In the genomic region with DNA sequence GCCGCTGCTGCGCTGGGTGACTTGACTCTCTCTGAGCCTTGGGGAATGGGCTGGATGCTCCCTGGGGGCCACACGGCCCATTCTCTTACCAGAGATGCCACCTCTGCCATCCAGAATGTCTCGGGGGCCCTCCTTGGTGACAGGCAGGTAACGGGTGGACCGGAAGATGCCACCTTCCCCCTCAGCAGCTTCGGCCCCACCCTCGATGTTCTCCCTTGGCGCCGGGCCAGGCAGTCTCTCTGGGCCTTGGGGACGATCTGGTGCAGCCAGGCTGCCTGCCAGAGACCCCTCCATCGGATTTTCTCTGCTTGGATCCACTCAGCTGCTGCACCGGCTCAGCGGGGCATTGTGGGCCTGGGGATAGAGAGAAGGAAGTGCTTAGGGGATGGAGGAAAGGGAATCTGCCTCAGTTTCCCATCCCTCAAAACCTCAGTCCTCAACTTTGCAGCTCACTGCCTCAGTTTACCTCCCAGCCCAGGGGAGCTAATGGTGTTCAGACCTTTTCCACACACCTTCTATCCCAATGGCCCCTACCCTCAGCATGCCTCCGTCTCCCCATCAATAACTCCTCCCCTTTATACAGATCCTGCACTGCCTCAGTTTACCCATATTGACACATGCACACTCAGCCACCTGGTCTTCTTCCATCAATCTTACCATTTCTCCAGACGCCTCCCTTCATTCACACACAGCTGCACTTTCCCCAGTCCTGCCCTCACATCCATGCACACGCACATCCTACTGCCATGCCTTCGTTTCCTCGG, we compare ENCODE assay signal across 11 cellular contexts. TPM values are rescaled to one million over a fixed set of nuclear protein-coding genes. Genes with fewer than 3 reads are reported as not detected.
A peak's percentile ranks its signal among the peaks of the same experiment; 100 is the strongest.
DNase-seq lines count a peak whose midpoint lies in the region; ATAC-seq and TF ChIP-seq lines count a peak whose summit lies in the region.
"Had no signal": no experiment of that assay in that cellular context is flagged by ENCODE, and none has a peak within 500 bp of the region (broad histone marks: within the 10 kb centered on the region; RNA-seq: fewer than 3 reads in every experiment).

No MANE protein-coding gene starts in this region.

- no peak for TF ChIP-seq CTCF in PC-9 (conservative IDR thresholded peaks at IDR 0.05)
- no peak for TF ChIP-seq CTCF in esophagus muscularis mucosa (IDR thresholded peaks at IDR 0.05)
- no peak for TF ChIP-seq CTCF in parathyroid adenoma (IDR thresholded peaks at IDR 0.05)

- H3K27ac Mint-ChIP-seq in activated CD4-positive, alpha-beta T cell treated with anti-CD3 and anti-CD28 coated beads for 36 hours, result peak overlapping the region; percentile 21

- H3K9ac ChIP-seq in parathyroid adenoma, result no peak overlapping the region

- intact Hi-C loops in activated CD4-positive, alpha-beta T cell treated with anti-CD3 and anti-CD28 coated beads for 36 hours (cut with DNase I, micrococcal nuclease), result no loop called here
- intact Hi-C loops in PC-9 (cut with micrococcal nuclease; ENCODE audit: unreplicated experiment), result no loop called here
- intact Hi-C loops in esophagus muscularis mucosa (cut with DNase I), result no loop called here

- no peak for ATAC-seq in activated CD4-positive, alpha-beta T cell treated with anti-CD3 and anti-CD28 coated beads for 36 hours
- ATAC-seq: stimulated activated naive CD8-positive, alpha-beta T cell treated with anti-CD3 and anti-CD28 coated beads, Interleukin-15, Interleukin-2, amounts not matched to agents 100 U/mL and 50 U/mL, for 24 hours had no signal

- H3K4me3 Mint-ChIP-seq in activated CD4-positive, alpha-beta T cell treated with anti-CD3 and anti-CD28 coated beads for 36 hours, result peak overlapping the region; percentile 55

- H3K4me1 ChIP-seq in PC-9 (replicated peaks; ENCODE audit: insufficient read depth) (peaks cover 10% of the 10 kb centered on the region; the same call in 1 of the 2 replicates), esophagus muscularis mucosa (peaks cover 23 to 45% (median 38%) of the 10 kb centered on the region in 4 donors), parathyroid adenoma (peaks cover 4% of the 10 kb centered on the region)

- no peak for DNase-seq in activated CD4-positive, alpha-beta T cell treated with anti-CD3 and anti-CD28 coated beads for 36 hours
- DNase-seq in activated CD4-positive, alpha-beta T cell treated with anti-CD3 and anti-CD28 coated beads, Interleukin-2, amount 50 U/mL, for 1 hour, result no peak
- DNase-seq in PC-9, result no peak
- DNase-seq in esophagus muscularis mucosa (ENCODE audit: extremely low spot score), result no peak
- DNase-seq in NCI-H1092 (lab: John Stamatoyannopoulos, UW), result no peak
- no peak for DNase-seq in NCI-H2029 (lab: John Stamatoyannopoulos, UW)
- DNase-seq in activated CD4-positive, alpha-beta T cell treated with anti-CD3 and anti-CD28 coated beads for 1 hour, result no peak
- DNase-seq: kidney glomerular epithelial cell; stimulated activated naive CD8-positive, alpha-beta T cell treated with anti-CD3 and anti-CD28 coated beads, Interleukin-15, Interleukin-2, amounts not matched to agents 100 U/mL and 50 U/mL, for 24 hours had no signal

- no peaks in the 10 kb centered on the region for H3K9me3 Mint-ChIP-seq in activated CD4-positive, alpha-beta T cell treated with anti-CD3 and anti-CD28 coated beads for 36 hours (ENCODE audit: low read depth)

- H3F3A ChIP-seq in PC-9 (ENCODE audit: insufficient read depth, low read depth), result peaks cover 42% of the 10 kb centered on the region

- H3K36me3 Mint-ChIP-seq in activated CD4-positive, alpha-beta T cell treated with anti-CD3 and anti-CD28 coated beads for 36 hours (ENCODE audit: low read depth), result peaks cover 21% of the 10 kb centered on the region

- H3K9me2 ChIP-seq in PC-9 (ENCODE audit: insufficient read depth), result no peaks in the 10 kb centered on the region

- no peak for TF ChIP-seq EP300 in esophagus muscularis mucosa (IDR thresholded peaks at IDR 0.05)

- no peaks in the 10 kb centered on the region for H4K20me1 ChIP-seq in PC-9 (ENCODE audit: insufficient read depth)

- no peaks in the 10 kb centered on the region for H3K27me3 Mint-ChIP-seq in activated CD4-positive, alpha-beta T cell treated with anti-CD3 and anti-CD28 coated beads for 36 hours

- CTCF ChIA-PET in activated CD4-positive, alpha-beta T cell treated with anti-CD3 and anti-CD28 coated beads for 36 hours (lab: Charles Lee), result no interaction called here
- CTCF ChIA-PET in PC-9 (lab: Charles Lee), result no interaction called here

- H3K27ac ChIP-seq in PC-9, result no peak overlapping the region
- peak overlapping the region; percentile 78 to 88 (median 88) for H3K27ac ChIP-seq in esophagus muscularis mucosa (replicated peaks in 1 of 4)
- H3K27ac ChIP-seq in parathyroid adenoma, result no peak overlapping the region

- TF ChIP-seq POLR2A in esophagus muscularis mucosa (IDR thresholded peaks at IDR 0.05; ENCODE audit: low read depth), result no peak

- H3K27me3 ChIP-seq in PC-9 (ENCODE audit: insufficient read depth, low read depth) (no peaks in the 10 kb centered on the region), esophagus muscularis mucosa (no peaks in the 10 kb centered on the region), parathyroid adenoma (ENCODE audit: control insufficient read depth, insufficient read depth, low read length) (no peaks in the 10 kb centered on the region)

- no peak overlapping the region for H2AFZ ChIP-seq in PC-9
- H2AFZ ChIP-seq in parathyroid adenoma, result no peak overlapping the region

- H3K4me1 Mint-ChIP-seq in activated CD4-positive, alpha-beta T cell treated with anti-CD3 and anti-CD28 coated beads for 36 hours, result peaks cover 17% of the 10 kb centered on the region

- no peaks in the 10 kb centered on the region for H3K36me3 ChIP-seq in PC-9 (ENCODE audit: low read depth)
- H3K36me3 ChIP-seq in esophagus muscularis mucosa, result peaks cover 0 to 36% (median 16%) of the 10 kb centered on the region in 4 donors
- H3K36me3 ChIP-seq in parathyroid adenoma (ENCODE audit: control insufficient read depth, insufficient read depth, low read length), result no peaks in the 10 kb centered on the region

- POLR2A ChIA-PET in activated CD4-positive, alpha-beta T cell treated with anti-CD3 and anti-CD28 coated beads for 36 hours (lab: Charles Lee), result interaction anchor here (1.1 kb wide), 1 partner anchor 69 kb away, joined by 3 read pairs; a partner anchor contains a TSS
- POLR2A ChIA-PET in PC-9 (lab: Charles Lee; ENCODE audit: unreplicated experiment), result no interaction called here

- H3K9me3 ChIP-seq in PC-9 (ENCODE audit: insufficient read depth, low read depth) (no peaks in the 10 kb centered on the region), esophagus muscularis mucosa (no peaks in the 10 kb centered on the region), parathyroid adenoma (ENCODE audit: control insufficient read depth, low read length) (no peaks in the 10 kb centered on the region)

- H3K79me2 ChIP-seq in PC-9 (ENCODE audit: low read depth) (no peaks in the 10 kb centered on the region), parathyroid adenoma (no peaks in the 10 kb centered on the region)

- H3K4me3 ChIP-seq in PC-9, result no peak overlapping the region
- peak overlapping the region in 2 of 4 donors; percentile 72 to 85 for H3K4me3 ChIP-seq in esophagus muscularis mucosa
- no peak overlapping the region for H3K4me3 ChIP-seq in parathyroid adenoma (ENCODE audit: low read depth, low read length)

- H3K4me2 ChIP-seq in PC-9 (peak overlapping the region; percentile 91), parathyroid adenoma (ENCODE audit: low read length) (peak overlapping the region; percentile 81)

- WGBS in esophagus muscularis mucosa, result 62% methylated on average over 17 of the region's 19 CpGs

- BruUV-seq in PC-9 (replicated peaks; lab: Mats Ljungman, UMichigan), result no TSS peak

RNA-seq across cellular contexts. Expression of a gene that starts 1.6 kb away (rescaled TPM):
- total RNA-seq in activated CD4-positive, alpha-beta T cell treated with anti-CD3 and anti-CD28 coated beads for 36 hours, result 10 to 100 TPM; 21.2 to 22.6 TPM
- total RNA-seq in PC-9 (2021) (27.3 and 31.6 TPM in 2 replicates), esophagus muscularis mucosa (10 to 100 TPM; 36.1 to 74.3 (median 50.3) TPM)

RNA-seq across cellular contexts. Expression of a gene that starts 16.1 kb away (rescaled TPM):
- total RNA-seq in activated CD4-positive, alpha-beta T cell treated with anti-CD3 and anti-CD28 coated beads for 36 hours, result 10 to 100 TPM; 80.7 to 97.7 TPM
- total RNA-seq in PC-9 (2021) (not detected in 2 replicates), esophagus muscularis mucosa (1 to 10 TPM; 2.5 to 3.9 (median 2.8) TPM)

RNA-seq across cellular contexts. Expression of a gene that starts 29.4 kb away (rescaled TPM):
- total RNA-seq in activated CD4-positive, alpha-beta T cell treated with anti-CD3 and anti-CD28 coated beads for 36 hours, result 10 to 100 TPM; 76.2 to 89.9 TPM
- 49.9 and 62.4 TPM in 2 replicates for total RNA-seq in PC-9 (2021)
- total RNA-seq in esophagus muscularis mucosa, result 10 to 100 TPM; 52.8 to 87.8 (median 69.4) TPM

RNA-seq across cellular contexts. Expression of a gene that starts 31.1 kb away (rescaled TPM):
- total RNA-seq in activated CD4-positive, alpha-beta T cell treated with anti-CD3 and anti-CD28 coated beads for 36 hours, result under 1 TPM in 1 of 2 experiments, not detected in 1; 0.14 TPM
- not detected in 2 replicates for total RNA-seq in PC-9 (2021)
- total RNA-seq in esophagus muscularis mucosa, result not detected
- total RNA-seq: RPMI7951 had no signal

Comparison
In these comparisons a context has a peak if more than half of its experiments do, and no peak if none do; other contexts are left out.
1. H3K27ac ChIP-seq: peak in esophagus muscularis mucosa (4 of 4); none in PC-9 (single experiment) and parathyroid adenoma (single experiment).
2. RNA of a gene that starts 16.1 kb away (total RNA-seq): 80.7 to 97.7 TPM in activated CD4-positive, alpha-beta T cell treated with anti-CD3 and anti-CD28 coated beads for 36 hours; 2.5 to 3.9 TPM in esophagus muscularis mucosa and not detected in PC-9; every median in the first group is over 10 times any median in the second.